ENCODE assay signal across 24 cellular contexts in the genomic region with DNA sequence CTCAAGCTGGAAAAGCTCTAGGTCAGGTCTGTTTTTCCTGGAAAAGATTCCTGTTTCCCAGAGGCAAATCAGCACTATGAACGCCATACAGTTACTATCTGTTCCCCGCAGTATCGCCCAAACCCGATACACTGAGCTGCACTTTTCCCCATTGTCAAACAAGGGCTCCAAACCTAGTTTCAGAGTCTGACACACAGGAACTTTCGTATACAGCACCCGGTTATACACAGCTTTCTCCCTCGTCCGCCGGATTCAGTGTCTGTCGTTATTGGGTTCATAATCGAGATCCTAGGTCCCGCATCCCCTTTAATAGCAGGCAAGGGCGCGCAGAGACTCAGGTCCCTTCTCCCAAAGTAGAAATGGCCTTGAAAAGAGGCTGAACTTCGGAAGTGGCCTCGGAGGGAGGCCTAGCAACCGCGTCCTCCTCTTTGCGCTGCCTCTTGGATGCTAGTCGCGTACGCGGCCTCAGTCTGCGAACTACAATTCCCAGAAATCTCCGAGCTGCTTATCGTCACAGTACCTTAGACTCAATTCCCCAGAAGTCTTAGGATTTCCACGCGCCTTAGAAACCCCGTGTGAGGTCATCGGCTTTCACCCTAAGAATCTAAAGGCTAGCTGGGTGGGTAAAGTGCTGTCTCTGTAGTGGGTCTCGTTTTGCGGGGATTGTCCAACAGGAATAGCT. TPM values are rescaled to one million over a fixed set of nuclear protein-coding genes. Genes with fewer than 3 reads are reported as not detected.
DNase-seq lines count a peak whose midpoint lies in the region; ATAC-seq and TF ChIP-seq lines count a peak whose summit lies in the region.
"Had no signal": no experiment of that assay in that cellular context is flagged by ENCODE, and none has a peak within 500 bp of the region (broad histone marks: within the 10 kb centered on the region; RNA-seq: fewer than 3 reads in every experiment).

No MANE protein-coding gene starts in this region.

- H3K27ac ChIP-seq in H9 (ENCODE audit: insufficient read length, low read depth, low read length): no peak overlapping the region
- H3K27ac ChIP-seq: cardiac muscle cell, epithelial cell of prostate, pancreas, suprapubic skin had no signal

- no peak for ATAC-seq in HG03135 (IDR thresholded peaks at IDR 0.05; ENCODE audit: unreplicated experiment)
- ATAC-seq: activated CD4-positive, alpha-beta T cell treated with anti-CD3 and anti-CD28 coated beads for 36 hours; activated CD8-positive, alpha-beta memory T cell treated with anti-CD3 and anti-CD28 coated beads, Interleukin-2, amount 10 ng/mL, durations not matched to agents 7 days and 5 days; activated T-helper 17 cell treated with anti-CD3 and anti-CD28 coated beads, Interleukin-2, amount 50 U/mL, for 72 hours; GM12878; pancreas; SK-N-SH treated with all-trans-retinoic acid at 6 μM for 48 hours had no signal

- no CpG with 5 or more reads among the region's 32 CpGs for WGBS in H9 (ENCODE audit: extremely low coverage, insufficient read length, low lambda C conversion rate)

- no peak overlapping the region for H3K27ac Mint-ChIP-seq in H9
- H3K27ac Mint-ChIP-seq: activated CD4-positive, alpha-beta T cell treated with anti-CD3 and anti-CD28 coated beads for 36 hours; activated CD8-positive, alpha-beta memory T cell treated with anti-CD3 and anti-CD28 coated beads, Interleukin-2, amount 10 ng/mL, durations not matched to agents 7 days and 5 days; activated T-helper 17 cell treated with anti-CD3 and anti-CD28 coated beads, Interleukin-2, amount 50 U/mL, for 72 hours; CD4-positive, alpha-beta T cell; naive B cell had no signal

- no peaks in the 10 kb centered on the region for H3K27me3 ChIP-seq in H9 (ENCODE audit: insufficient read depth, low read length)
- H3K27me3 ChIP-seq: cardiac muscle cell, suprapubic skin had no signal

- no peaks in the 10 kb centered on the region for H3K79me2 ChIP-seq in H9 (ENCODE audit: insufficient read depth, low read length)

- H2AK5ac ChIP-seq in H9 (ENCODE audit: insufficient read length, low read length): no peak overlapping the region

- H4K20me1 ChIP-seq in H9 (ENCODE audit: control insufficient read depth, insufficient read depth, insufficient read length): no peaks in the 10 kb centered on the region

- no peak for TF ChIP-seq CTCF in H9 (conservative IDR thresholded peaks at IDR 0.05)

- H3K79me1 ChIP-seq in H9 (ENCODE audit: insufficient read depth, low read depth, low read length, poor library complexity, severe bottlenecking): no peaks in the 10 kb centered on the region

- H3K36me3 Mint-ChIP-seq in H9 (ENCODE audit: insufficient read depth in 1 of 3, low read depth in 3 of 3): peaks cover 0 to 2% (median 0%) of the 10 kb centered on the region in 3 experiments; a peak in 1 of 7 replicates
- H3K36me3 Mint-ChIP-seq: activated CD8-positive, alpha-beta memory T cell treated with anti-CD3 and anti-CD28 coated beads, Interleukin-2, amount 10 ng/mL, durations not matched to agents 7 days and 5 days had no signal

- H3K23me2 ChIP-seq in H9 (ENCODE audit: insufficient read length, low read depth, low read length, poor library complexity, severe bottlenecking): no peaks in the 10 kb centered on the region

- intact Hi-C loops in head of caudate nucleus (cut with DNase I): no loop called here

- H3K23ac ChIP-seq in H9 (ENCODE audit: insufficient read length, low read depth, low read length): no peak overlapping the region

- H2AFZ ChIP-seq in H9 (ENCODE audit: low read length): no peak overlapping the region

- peaks cover 0 to 26% of the 10 kb centered on the region in 2 experiments; a peak in 4 of 5 replicates for H3K9me3 Mint-ChIP-seq in H9
- H3K9me3 Mint-ChIP-seq: activated T-helper 17 cell treated with anti-CD3 and anti-CD28 coated beads, Interleukin-2, amount 50 U/mL, for 72 hours; CD4-positive, alpha-beta T cell had no signal

- no peak overlapping the region for H3K18ac ChIP-seq in H9 (ENCODE audit: insufficient read length, low read depth, low read length)

- H4K5ac ChIP-seq in H9 (ENCODE audit: insufficient read length, low read depth, low read length): no peak overlapping the region

- no peak overlapping the region for H4K8ac ChIP-seq in H9 (replicated peaks; ENCODE audit: insufficient read length, low read depth, low read length)

- H3K9ac ChIP-seq in H9 (ENCODE audit: extremely low read depth, insufficient read length, low read length): no peak overlapping the region

- no peak overlapping the region for H2BK5ac ChIP-seq in H9 (ENCODE audit: insufficient read length, low read length)

- no peak overlapping the region for H2BK120ac ChIP-seq in H9 (ENCODE audit: low read depth, low read length, poor library complexity, severe bottlenecking)

- no peak overlapping the region for H3K4ac ChIP-seq in H9 (ENCODE audit: low read depth, low read length)

- DNase-seq in H9 (peak; percentile 48), astrocyte of the hippocampus (ENCODE audit: low read depth, low spot score) (peak; percentile 12), head of caudate nucleus (peak in 35 of 42 donors; percentile 11 to 62 (median 35)), putamen (ENCODE audit: low spot score) (peak; percentile 35)
- no peak for DNase-seq in stimulated activated CD4-positive, alpha-beta T cell treated with anti-CD3 and anti-CD28 coated beads, Interleukin-2, amount 100 ng/mL, for 24 hours
- no peak for DNase-seq in stimulated activated CD4-positive, alpha-beta T cell treated with anti-CD3 and anti-CD28 coated beads, Interleukin-2, amount 100 ng/mL, for 48 hours
- DNase-seq: activated CD4-positive, alpha-beta T cell treated with anti-CD3 and anti-CD28 coated beads for 36 hours; activated CD8-positive, alpha-beta memory T cell treated with anti-CD3 and anti-CD28 coated beads, Interleukin-2, amount 10 ng/mL, durations not matched to agents 7 days and 5 days; CD4-positive, alpha-beta T cell; mammary epithelial cell; MM.1S; naive B cell; NCI-H1694 treated with DMSO at 0.1 percent for 48 hours; NCI-H446; NK-92 treated with Interleukin-12 subunit alpha and Interleukin-12 subunit beta, amount 100 ng/mL, for 24 hours; pancreas; T1000 had no signal

- H3K9me3 ChIP-seq in H9 (ENCODE audit: control insufficient read depth, low read depth, low read length): no peaks in the 10 kb centered on the region
- H3K9me3 ChIP-seq: pancreas, suprapubic skin had no signal

- no peaks in the 10 kb centered on the region for H3K4me1 ChIP-seq in H9 (ENCODE audit: insufficient read depth, low read length)
- H3K4me1 ChIP-seq: pancreas, suprapubic skin had no signal

- no peak overlapping the region for H2BK15ac ChIP-seq in H9 (ENCODE audit: low read depth, low read length)

- no peaks in the 10 kb centered on the region; the same call in 1 of the 2 replicates for H3K27me3 Mint-ChIP-seq in H9 (ENCODE audit: low read depth)

- H3K4me1 Mint-ChIP-seq in H9: peaks cover 0 to 3% of the 10 kb centered on the region in 2 experiments; a peak in 1 of 4 replicates
- H3K4me1 Mint-ChIP-seq: activated CD4-positive, alpha-beta T cell treated with anti-CD3 and anti-CD28 coated beads for 36 hours; activated CD8-positive, alpha-beta memory T cell treated with anti-CD3 and anti-CD28 coated beads, Interleukin-2, amount 10 ng/mL, durations not matched to agents 7 days and 5 days; activated T-helper 17 cell treated with anti-CD3 and anti-CD28 coated beads, Interleukin-2, amount 50 U/mL, for 72 hours; naive B cell had no signal

- H2BK20ac ChIP-seq in H9 (ENCODE audit: low read depth, low read length, poor library complexity, severe bottlenecking): no peak overlapping the region

- H3K4me2 ChIP-seq in H9 (ENCODE audit: insufficient read depth, insufficient read length, low read length): peak overlapping the region; percentile 5

- H3K4me3 Mint-ChIP-seq in H9: no peak overlapping the region
- H3K4me3 Mint-ChIP-seq: activated CD4-positive, alpha-beta T cell treated with anti-CD3 and anti-CD28 coated beads for 36 hours; activated CD8-positive, alpha-beta memory T cell treated with anti-CD3 and anti-CD28 coated beads, Interleukin-2, amount 10 ng/mL, durations not matched to agents 7 days and 5 days; activated T-helper 17 cell treated with anti-CD3 and anti-CD28 coated beads, Interleukin-2, amount 50 U/mL, for 72 hours; CD4-positive, alpha-beta T cell; naive B cell had no signal

- H2BK12ac ChIP-seq in H9 (ENCODE audit: insufficient read length, low read depth, low read length): no peak overlapping the region

- H4K91ac ChIP-seq in H9 (ENCODE audit: insufficient read length, low read depth, low read length): no peak overlapping the region

- H3K14ac ChIP-seq in H9 (ENCODE audit: insufficient read depth, low read length): no peak overlapping the region

- H3K56ac ChIP-seq in H9 (ENCODE audit: insufficient read length, low read depth, low read length): no peak overlapping the region

- no peak overlapping the region for H3T11ph ChIP-seq in H9 (ENCODE audit: low read length)

RNA-seq across cellular contexts. Expression of a gene that starts 34.2 kb away (rescaled TPM):
- 4.4 and 5.4 TPM in 2 replicates for total RNA-seq in H9 (2021)

RNA-seq across cellular contexts. Expression of a gene that starts 50.1 kb away (rescaled TPM):
- total RNA-seq in H9 (2021): 6.3 and 6.5 TPM in 2 replicates

Comparison
In these comparisons a context has a peak if more than half of its experiments do, and no peak if none do; other contexts are left out.
1. DNase-seq: peak in H9 (single experiment), astrocyte of the hippocampus (single experiment), head of caudate nucleus (35 of 42) and putamen (single experiment); none in stimulated activated CD4-positive, alpha-beta T cell treated with anti-CD3 and anti-CD28 coated beads, Interleukin-2, amount 100 ng/mL, for 24 hours (0 of 2) and stimulated activated CD4-positive, alpha-beta T cell treated with anti-CD3 and anti-CD28 coated beads, Interleukin-2, amount 100 ng/mL, for 48 hours (0 of 2).